Comparison of ENCODE assay signal across 7 cellular contexts in the genomic region with DNA sequence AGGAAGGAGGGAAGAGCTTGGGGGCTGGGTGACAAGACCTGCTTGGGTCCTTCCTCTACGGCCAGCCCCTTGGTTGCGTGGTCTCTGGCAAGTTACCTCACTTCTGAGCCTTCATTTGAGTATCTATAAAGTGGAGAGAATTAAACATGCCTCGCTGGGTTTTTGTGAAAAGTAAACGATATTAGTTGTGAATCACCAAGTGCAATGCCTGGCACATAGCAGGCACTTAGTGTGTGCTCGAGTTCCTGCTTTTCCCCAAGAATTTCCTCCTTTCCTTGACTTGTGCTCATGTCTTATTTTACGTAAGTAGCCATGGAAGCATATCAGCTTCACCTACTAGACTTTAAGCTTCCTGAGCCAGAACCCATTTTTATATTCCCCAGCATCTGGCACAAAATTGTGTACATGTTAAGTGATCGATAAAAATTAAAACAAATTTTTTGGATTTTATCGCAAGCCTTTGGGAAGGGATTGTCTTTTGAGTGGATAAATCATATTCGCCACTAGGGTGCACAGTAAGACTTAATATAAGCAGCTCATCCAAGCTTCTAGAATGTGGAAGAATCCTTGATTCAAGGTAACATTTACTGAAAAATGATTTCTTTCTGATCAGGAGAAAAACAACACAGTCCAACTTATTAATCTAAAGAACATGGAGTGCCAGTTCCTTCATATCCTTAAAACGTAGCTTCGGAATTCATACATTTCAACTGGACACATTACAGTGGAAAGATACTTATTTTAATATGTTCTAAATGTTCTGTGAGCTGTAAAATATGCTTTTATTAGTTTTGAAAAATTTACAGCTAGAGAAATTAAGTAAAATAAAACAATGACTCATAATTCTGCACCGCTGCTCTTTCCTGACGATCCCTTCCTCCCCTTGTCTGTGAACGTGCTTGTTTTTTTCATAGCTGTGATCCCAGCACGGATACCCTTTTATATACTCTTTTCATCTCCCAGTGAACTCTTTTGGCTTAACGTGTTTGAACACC. TPM values are rescaled to one million over a fixed set of nuclear protein-coding genes. Genes with fewer than 3 reads are reported as not detected.
DNase-seq lines count a peak whose midpoint lies in the region; ATAC-seq and TF ChIP-seq lines count a peak whose summit lies in the region.

No MANE protein-coding gene starts in this region.

- no peak overlapping the region for H3K4me2 ChIP-seq in neural cell (ENCODE audit: low read length)

- peak; percentile 92 for TF ChIP-seq RAD21 in neural cell (conservative IDR thresholded peaks at IDR 0.05)

- peak overlapping the region in 1 of 2 donors; percentile 12 for H3K9ac ChIP-seq in colonic mucosa (ENCODE audit: low read depth in 2 of 2, low read length in 2 of 2)
- H3K9ac ChIP-seq in neural cell (ENCODE audit: low read length): peak overlapping the region; percentile 11

- DNase-seq in GM13977 (ENCODE audit: low spot score) (no peak), NCI-H446 treated with DMSO at 0.1 percent for 48 hours (lab: John Stamatoyannopoulos, UW) (peak; percentile 62), colonic mucosa (no peak)
- DNase-seq in activated CD4-positive, alpha-beta T cell treated with anti-CD3 and anti-CD28 coated beads, Interleukin-2, amount 50 U/mL, for 4 hours: no peak

- H3K9me3 ChIP-seq in colonic mucosa: no peaks in the 10 kb centered on the region
- H3K9me3 ChIP-seq in neural cell (ENCODE audit: low read length): no peaks in the 10 kb centered on the region

- H3K9me2 ChIP-seq in neural cell (ENCODE audit: insufficient read depth, low read length): no peaks in the 10 kb centered on the region

- TF ChIP-seq CTCF in GM13977 (IDR thresholded peaks at IDR 0.05; ENCODE audit: extremely low read depth, insufficient read depth, missing control alignments): peak; percentile 20
- TF ChIP-seq CTCF in colonic mucosa (IDR thresholded peaks at IDR 0.05): peak; percentile 44
- peak; percentile 88 for TF ChIP-seq CTCF in neural cell (IDR thresholded peaks at IDR 0.05; ENCODE audit: poor library complexity, severe bottlenecking)

- H2AFZ ChIP-seq in neural cell (ENCODE audit: low read depth, low read length): no peak overlapping the region

- H4K20me1 ChIP-seq in neural cell (ENCODE audit: insufficient read depth): no peaks in the 10 kb centered on the region

- peaks cover 9% of the 10 kb centered on the region for H3K79me2 ChIP-seq in neural cell (replicated peaks; ENCODE audit: insufficient read depth, low read length)

- intact Hi-C loops in colonic mucosa (cut with DNase I): loop anchor here (2.0 to 5.0 kb wide), 2 partner anchors 266 to 1242 kb away; no protein-coding TSS in a partner anchor

- H3K27ac ChIP-seq in colonic mucosa (no peak overlapping the region), neural cell (ENCODE audit: low read length) (peak overlapping the region; percentile 33)

- no peak for ATAC-seq in GM19023 (IDR thresholded peaks at IDR 0.05; ENCODE audit: unreplicated experiment)
- no peak for ATAC-seq in HG03565 (IDR thresholded peaks at IDR 0.05; ENCODE audit: unreplicated experiment)

- H3K36me3 ChIP-seq in colonic mucosa: no peaks in the 10 kb centered on the region
- no peaks in the 10 kb centered on the region for H3K36me3 ChIP-seq in neural cell (ENCODE audit: insufficient read depth, low read length)

- no peak overlapping the region for H3K4me3 ChIP-seq in colonic mucosa
- no peak overlapping the region for H3K4me3 ChIP-seq in neural cell (ENCODE audit: low read length)

- in situ Hi-C loops in GM13977 (cut with MboI; ENCODE audit: low pct_unique_long_range_greater_than_20kb, low sequenced_read_pairs, unreplicated experiment): loop anchor here (5.0 kb wide), 1 partner anchor 262 kb away; no protein-coding TSS in a partner anchor

- no peak for TF ChIP-seq EP300 in neural cell (conservative IDR thresholded peaks at IDR 0.05; ENCODE audit: poor library complexity, severe bottlenecking)

- no peaks in the 10 kb centered on the region for H3F3A ChIP-seq in neural cell (ENCODE audit: insufficient read depth, low read length, poor library complexity, severe bottlenecking)

- H3K4me1 ChIP-seq in colonic mucosa: peaks cover 3% of the 10 kb centered on the region

- H3K27me3 ChIP-seq in colonic mucosa: no peaks in the 10 kb centered on the region
- no peaks in the 10 kb centered on the region for H3K27me3 ChIP-seq in neural cell (ENCODE audit: insufficient read depth, low read depth, low read length)

TF ChIP-seq in neural cell, 6 proteins besides CTCF, POLR2A, EP300 and RAD21:
- TF ChIP-seq EZH2 (IDR thresholded peaks at IDR 0.05; ENCODE audit: borderline replicate concordance, insufficient read depth, low read length, poor library complexity, severe bottlenecking): no peak
- TF ChIP-seq SMC3 (conservative IDR thresholded peaks at IDR 0.05; ENCODE audit: poor library complexity): peak; percentile 91
TF ChIP-seq in neural cell: peak in this region for 1.

RNA-seq across cellular contexts. Expression of a gene that starts 8.8 kb away (rescaled TPM):
- 10 to 100 TPM in 1 of 2 donors, 1 to 10 TPM in 1; 5.8 to 12.4 TPM for total RNA-seq in colonic mucosa
- polyA plus RNA-seq in neural cell: 26.3 and 30.2 TPM in 2 replicates
- 31.4 and 39.8 TPM in 2 replicates for polyA minus RNA-seq in neural cell

Comparison
In these comparisons a context has a peak if more than half of its experiments do, and no peak if none do; other contexts are left out.
1. CTCF ChIP-seq: peak in every context shown above with its lines; median percentile 88 in neural cell; 44 in colonic mucosa; 20 in GM13977.